ENCODE assay signal across 1 cellular context in the genomic region with DNA sequence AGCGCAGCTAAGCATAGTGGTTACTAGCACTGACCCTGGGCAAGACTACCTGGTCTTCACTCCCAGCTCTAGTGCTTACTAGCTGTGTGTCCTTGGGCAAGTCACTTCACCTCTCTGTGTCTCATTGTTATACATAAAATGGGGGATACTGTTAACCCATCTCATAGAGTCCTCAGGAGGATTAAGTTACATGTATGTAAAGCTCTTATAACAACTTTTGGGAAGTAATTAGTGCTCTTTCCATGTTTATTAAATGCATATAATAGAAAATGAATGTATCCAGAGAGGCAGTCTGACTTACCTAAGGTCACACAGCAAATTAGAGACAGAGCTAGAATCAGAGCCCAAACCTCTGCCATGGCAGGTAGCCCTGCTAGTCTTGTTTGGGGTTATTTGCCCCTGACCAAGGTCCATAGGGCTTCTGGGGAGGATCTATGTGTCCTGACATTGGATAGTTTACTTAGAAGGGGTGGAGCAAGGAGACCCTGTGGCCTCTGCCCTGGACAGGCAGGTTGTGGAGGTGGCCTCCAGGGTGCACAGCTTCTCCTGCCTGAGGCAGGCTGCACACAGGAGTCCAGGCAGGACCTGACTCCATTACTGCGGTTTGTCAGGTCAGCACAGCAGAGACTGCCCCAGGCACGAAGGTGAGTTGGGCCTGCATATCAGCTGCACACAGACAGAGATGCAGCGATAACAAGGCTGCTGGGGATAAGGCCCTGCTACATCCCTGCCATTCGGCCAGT.
A peak's percentile ranks its signal among the peaks of the same experiment; 100 is the strongest.
TF ChIP-seq lines count a peak whose summit lies in the region.

No MANE protein-coding gene starts in this region.

TF ChIP-seq in K562, 482 proteins besides CTCF, POLR2A, EP300 and RAD21 (continued from another document and continues in another):
- TF ChIP-seq, protein P1, sequence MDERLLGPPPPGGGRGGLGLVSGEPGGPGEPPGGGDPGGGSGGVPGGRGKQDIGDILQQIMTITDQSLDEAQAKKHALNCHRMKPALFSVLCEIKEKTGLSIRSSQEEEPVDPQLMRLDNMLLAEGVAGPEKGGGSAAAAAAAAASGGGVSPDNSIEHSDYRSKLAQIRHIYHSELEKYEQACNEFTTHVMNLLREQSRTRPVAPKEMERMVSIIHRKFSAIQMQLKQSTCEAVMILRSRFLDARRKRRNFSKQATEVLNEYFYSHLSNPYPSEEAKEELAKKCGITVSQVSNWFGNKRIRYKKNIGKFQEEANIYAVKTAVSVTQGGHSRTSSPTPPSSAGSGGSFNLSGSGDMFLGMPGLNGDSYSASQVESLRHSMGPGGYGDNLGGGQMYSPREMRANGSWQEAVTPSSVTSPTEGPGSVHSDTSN (CRISPR knock-in tag; IDR thresholded peaks at IDR 0.05; ENCODE audit: low read depth): no peak
- TF ChIP-seq, protein P1 (tag; conservative IDR thresholded peaks at IDR 0.05; ENCODE audit: low read depth): no peak
- TF ChIP-seq NFE2L1 (tag; IDR thresholded peaks at IDR 0.05; ENCODE audit: borderline replicate concordance, low read depth) (no peak), ZNF589 (CRISPR knock-in tag; IDR thresholded peaks at IDR 0.05; ENCODE audit: low read depth) (no peak), PRMT5 (CRISPR knock-in tag; IDR thresholded peaks at IDR 0.05) (no peak), UBTF (IDR thresholded peaks at IDR 0.05; ENCODE audit: borderline replicate concordance in 1 of 2, low read depth in 2 of 2, low read length in 2 of 2) (no peak), RCOR1 (IDR thresholded peaks at IDR 0.05; ENCODE audit: borderline replicate concordance in 1 of 2, low read depth in 2 of 2, low read length in 2 of 2) (peak in 1 of 2 experiments; percentile 76; a peak in 2 of 4 replicates), BRD4 (IDR thresholded peaks at IDR 0.05) (no peak), ZBTB17 (CRISPR knock-in tag; IDR thresholded peaks at IDR 0.05) (no peak), HNRNPUL1 (IDR thresholded peaks at IDR 0.05; ENCODE audit: low read length) (no peak), SMARCE1 (IDR thresholded peaks at IDR 0.05) (peak; percentile 80), NR4A1 (CRISPR knock-in tag; IDR thresholded peaks at IDR 0.05) (no peak), NR4A1 (tag; IDR thresholded peaks at IDR 0.05) (no peak), NR3C1 (CRISPR knock-in tag; IDR thresholded peaks at IDR 0.05) (no peak), PCBP1 (IDR thresholded peaks at IDR 0.05; ENCODE audit: low read depth, low read length, poor library complexity, severe bottlenecking) (no peak), TCF3 (CRISPR knock-in tag; IDR thresholded peaks at IDR 0.05) (peak; percentile 87), ZNF586 (CRISPR knock-in tag; conservative IDR thresholded peaks at IDR 0.05) (no peak), NFIX (CRISPR knock-in tag; IDR thresholded peaks at IDR 0.05; ENCODE audit: low read depth) (no peak), CHD4 (IDR thresholded peaks at IDR 0.05; ENCODE audit: insufficient read depth, insufficient replicate concordance, low read depth, low read length, poor library complexity, severe bottlenecking) (peak; percentile 83), BMI1 (IDR thresholded peaks at IDR 0.05; ENCODE audit: low read length) (no peak), XRCC5 (IDR thresholded peaks at IDR 0.05; ENCODE audit: low read depth, low read length) (no peak), DPF2 (IDR thresholded peaks at IDR 0.05) (peak; percentile 66), BRF1 (IDR thresholded peaks at IDR 0.05; ENCODE audit: borderline replicate concordance, extremely low read depth, insufficient read length) (no peak), CREB1 (IDR thresholded peaks at IDR 0.05) (no peak), CREB1 (CRISPR knock-in tag; IDR thresholded peaks at IDR 0.05) (no peak), SETDB1 (IDR thresholded peaks at IDR 0.05; ENCODE audit: low read length) (no peak), NFE2 (IDR thresholded peaks at IDR 0.05; ENCODE audit: low read depth) (no peak), ELF4 (CRISPR knock-in tag; IDR thresholded peaks at IDR 0.05) (no peak), ZBTB43 (CRISPR knock-in tag; IDR thresholded peaks at IDR 0.05) (no peak), U2AF1 (optimal IDR thresholded peaks at IDR 0.05; ENCODE audit: low read depth, low read length) (no peak), MCM5 (IDR thresholded peaks at IDR 0.05; ENCODE audit: low read depth) (no peak), ZNF354B (CRISPR knock-in tag; IDR thresholded peaks at IDR 0.05) (no peak), NCOR1 (IDR thresholded peaks at IDR 0.05) (peak; percentile 43; the same call in 1 of the 2 replicates), ELF1 (tag; IDR thresholded peaks at IDR 0.05) (no peak), NFATC3 (IDR thresholded peaks at IDR 0.05) (no peak), KLF16 (IDR thresholded peaks at IDR 0.05) (peak; percentile 19; the same call in 1 of the 2 replicates)
- TF ChIP-seq, protein P2, sequence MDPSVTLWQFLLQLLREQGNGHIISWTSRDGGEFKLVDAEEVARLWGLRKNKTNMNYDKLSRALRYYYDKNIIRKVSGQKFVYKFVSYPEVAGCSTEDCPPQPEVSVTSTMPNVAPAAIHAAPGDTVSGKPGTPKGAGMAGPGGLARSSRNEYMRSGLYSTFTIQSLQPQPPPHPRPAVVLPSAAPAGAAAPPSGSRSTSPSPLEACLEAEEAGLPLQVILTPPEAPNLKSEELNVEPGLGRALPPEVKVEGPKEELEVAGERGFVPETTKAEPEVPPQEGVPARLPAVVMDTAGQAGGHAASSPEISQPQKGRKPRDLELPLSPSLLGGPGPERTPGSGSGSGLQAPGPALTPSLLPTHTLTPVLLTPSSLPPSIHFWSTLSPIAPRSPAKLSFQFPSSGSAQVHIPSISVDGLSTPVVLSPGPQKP (CRISPR knock-in tag; IDR thresholded peaks at IDR 0.05): no peak
- TF ChIP-seq, protein P3, sequence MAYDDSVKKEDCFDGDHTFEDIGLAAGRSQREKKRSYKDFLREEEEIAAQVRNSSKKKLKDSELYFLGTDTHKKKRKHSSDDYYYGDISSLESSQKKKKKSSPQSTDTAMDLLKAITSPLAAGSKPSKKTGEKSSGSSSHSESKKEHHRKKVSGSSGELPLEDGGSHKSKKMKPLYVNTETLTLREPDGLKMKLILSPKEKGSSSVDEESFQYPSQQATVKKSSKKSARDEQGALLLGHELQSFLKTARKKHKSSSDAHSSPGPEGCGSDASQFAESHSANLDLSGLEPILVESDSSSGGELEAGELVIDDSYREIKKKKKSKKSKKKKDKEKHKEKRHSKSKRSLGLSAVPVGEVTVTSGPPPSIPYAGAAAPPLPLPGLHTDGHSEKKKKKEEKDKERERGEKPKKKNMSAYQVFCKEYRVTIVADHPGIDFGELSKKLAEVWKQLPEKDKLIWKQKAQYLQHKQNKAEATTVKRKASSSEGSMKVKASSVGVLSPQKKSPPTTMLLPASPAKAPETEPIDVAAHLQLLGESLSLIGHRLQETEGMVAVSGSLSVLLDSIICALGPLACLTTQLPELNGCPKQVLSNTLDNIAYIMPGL (CRISPR knock-in tag; IDR thresholded peaks at IDR 0.05): no peak
- TF ChIP-seq, protein P4, sequence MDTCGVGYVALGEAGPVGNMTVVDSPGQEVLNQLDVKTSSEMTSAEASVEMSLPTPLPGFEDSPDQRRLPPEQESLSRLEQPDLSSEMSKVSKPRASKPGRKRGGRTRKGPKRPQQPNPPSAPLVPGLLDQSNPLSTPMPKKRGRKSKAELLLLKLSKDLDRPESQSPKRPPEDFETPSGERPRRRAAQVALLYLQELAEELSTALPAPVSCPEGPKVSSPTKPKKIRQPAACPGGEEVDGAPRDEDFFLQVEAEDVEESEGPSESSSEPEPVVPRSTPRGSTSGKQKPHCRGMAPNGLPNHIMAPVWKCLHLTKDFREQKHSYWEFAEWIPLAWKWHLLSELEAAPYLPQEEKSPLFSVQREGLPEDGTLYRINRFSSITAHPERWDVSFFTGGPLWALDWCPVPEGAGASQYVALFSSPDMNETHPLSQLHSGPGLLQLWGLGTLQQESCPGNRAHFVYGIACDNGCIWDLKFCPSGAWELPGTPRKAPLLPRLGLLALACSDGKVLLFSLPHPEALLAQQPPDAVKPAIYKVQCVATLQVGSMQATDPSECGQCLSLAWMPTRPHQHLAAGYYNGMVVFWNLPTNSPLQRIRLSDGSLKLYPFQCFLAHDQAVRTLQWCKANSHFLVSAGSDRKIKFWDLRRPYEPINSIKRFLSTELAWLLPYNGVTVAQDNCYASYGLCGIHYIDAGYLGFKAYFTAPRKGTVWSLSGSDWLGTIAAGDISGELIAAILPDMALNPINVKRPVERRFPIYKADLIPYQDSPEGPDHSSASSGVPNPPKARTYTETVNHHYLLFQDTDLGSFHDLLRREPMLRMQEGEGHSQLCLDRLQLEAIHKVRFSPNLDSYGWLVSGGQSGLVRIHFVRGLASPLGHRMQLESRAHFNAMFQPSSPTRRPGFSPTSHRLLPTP (IDR thresholded peaks at IDR 0.05; ENCODE audit: borderline replicate concordance, extremely low read depth, insufficient read length): no peak
- TF ChIP-seq, protein P5, sequence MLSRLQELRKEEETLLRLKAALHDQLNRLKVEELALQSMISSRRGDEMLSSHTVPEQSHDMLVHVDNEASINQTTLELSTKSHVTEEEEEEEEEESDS (CRISPR knock-in tag; IDR thresholded peaks at IDR 0.05): no peak
- TF ChIP-seq, protein P6, sequence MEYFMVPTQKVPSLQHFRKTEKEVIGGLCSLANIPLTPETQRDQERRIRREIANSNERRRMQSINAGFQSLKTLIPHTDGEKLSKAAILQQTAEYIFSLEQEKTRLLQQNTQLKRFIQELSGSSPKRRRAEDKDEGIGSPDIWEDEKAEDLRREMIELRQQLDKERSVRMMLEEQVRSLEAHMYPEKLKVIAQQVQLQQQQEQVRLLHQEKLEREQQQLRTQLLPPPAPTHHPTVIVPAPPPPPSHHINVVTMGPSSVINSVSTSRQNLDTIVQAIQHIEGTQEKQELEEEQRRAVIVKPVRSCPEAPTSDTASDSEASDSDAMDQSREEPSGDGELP (CRISPR knock-in tag; IDR thresholded peaks at IDR 0.05; ENCODE audit: borderline replicate concordance): peak; percentile 51; the same call in 1 of the 2 replicates
- TF ChIP-seq, protein P7, sequence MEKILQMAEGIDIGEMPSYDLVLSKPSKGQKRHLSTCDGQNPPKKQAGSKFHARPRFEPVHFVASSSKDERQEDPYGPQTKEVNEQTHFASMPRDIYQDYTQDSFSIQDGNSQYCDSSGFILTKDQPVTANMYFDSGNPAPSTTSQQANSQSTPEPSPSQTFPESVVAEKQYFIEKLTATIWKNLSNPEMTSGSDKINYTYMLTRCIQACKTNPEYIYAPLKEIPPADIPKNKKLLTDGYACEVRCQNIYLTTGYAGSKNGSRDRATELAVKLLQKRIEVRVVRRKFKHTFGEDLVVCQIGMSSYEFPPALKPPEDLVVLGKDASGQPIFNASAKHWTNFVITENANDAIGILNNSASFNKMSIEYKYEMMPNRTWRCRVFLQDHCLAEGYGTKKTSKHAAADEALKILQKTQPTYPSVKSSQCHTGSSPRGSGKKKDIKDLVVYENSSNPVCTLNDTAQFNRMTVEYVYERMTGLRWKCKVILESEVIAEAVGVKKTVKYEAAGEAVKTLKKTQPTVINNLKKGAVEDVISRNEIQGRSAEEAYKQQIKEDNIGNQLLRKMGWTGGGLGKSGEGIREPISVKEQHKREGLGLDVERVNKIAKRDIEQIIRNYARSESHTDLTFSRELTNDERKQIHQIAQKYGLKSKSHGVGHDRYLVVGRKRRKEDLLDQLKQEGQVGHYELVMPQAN (IDR thresholded peaks at IDR 0.05; ENCODE audit: borderline replicate concordance): no peak
- TF ChIP-seq, protein P8, sequence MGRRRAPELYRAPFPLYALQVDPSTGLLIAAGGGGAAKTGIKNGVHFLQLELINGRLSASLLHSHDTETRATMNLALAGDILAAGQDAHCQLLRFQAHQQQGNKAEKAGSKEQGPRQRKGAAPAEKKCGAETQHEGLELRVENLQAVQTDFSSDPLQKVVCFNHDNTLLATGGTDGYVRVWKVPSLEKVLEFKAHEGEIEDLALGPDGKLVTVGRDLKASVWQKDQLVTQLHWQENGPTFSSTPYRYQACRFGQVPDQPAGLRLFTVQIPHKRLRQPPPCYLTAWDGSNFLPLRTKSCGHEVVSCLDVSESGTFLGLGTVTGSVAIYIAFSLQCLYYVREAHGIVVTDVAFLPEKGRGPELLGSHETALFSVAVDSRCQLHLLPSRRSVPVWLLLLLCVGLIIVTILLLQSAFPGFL (CRISPR knock-in tag; IDR thresholded peaks at IDR 0.05): no peak
- TF ChIP-seq, protein P9, sequence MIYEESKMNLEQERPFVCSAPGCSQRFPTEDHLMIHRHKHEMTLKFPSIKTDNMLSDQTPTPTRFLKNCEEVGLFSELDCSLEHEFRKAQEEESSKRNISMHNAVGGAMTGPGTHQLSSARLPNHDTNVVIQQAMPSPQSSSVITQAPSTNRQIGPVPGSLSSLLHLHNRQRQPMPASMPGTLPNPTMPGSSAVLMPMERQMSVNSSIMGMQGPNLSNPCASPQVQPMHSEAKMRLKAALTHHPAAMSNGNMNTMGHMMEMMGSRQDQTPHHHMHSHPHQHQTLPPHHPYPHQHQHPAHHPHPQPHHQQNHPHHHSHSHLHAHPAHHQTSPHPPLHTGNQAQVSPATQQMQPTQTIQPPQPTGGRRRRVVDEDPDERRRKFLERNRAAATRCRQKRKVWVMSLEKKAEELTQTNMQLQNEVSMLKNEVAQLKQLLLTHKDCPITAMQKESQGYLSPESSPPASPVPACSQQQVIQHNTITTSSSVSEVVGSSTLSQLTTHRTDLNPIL (CRISPR knock-in tag; IDR thresholded peaks at IDR 0.05): no peak
